24 cellular contexts compared by ENCODE assay signal in the genomic region with DNA sequence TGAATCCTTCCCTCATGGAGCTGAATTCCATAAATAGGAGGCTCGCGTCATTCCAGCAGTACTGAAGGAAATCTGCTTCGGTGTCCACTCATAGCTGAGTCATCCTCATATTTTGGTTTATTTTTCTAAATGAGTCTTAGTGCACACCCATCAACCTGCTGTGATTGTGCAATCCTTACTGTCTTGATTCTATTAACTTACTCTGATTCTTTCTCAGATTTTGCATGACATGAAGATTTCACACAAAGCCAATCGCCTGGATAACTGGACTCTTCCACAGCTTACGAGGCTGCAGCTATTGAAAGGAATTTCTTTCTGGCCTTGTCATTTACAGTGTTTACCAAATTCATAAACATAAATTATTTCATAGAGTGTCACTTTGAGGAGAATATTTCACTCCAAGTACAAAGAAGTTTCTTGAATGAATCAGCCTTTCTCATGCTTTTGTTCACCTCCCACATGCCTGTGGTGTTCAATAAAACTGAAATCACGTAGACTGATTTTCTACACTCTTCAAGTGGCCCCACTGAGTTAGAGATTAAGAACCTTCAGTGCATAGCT.
A peak's percentile ranks its signal among the peaks of the same experiment; 100 is the strongest.
DNase-seq lines count a peak whose midpoint lies in the region; ATAC-seq and TF ChIP-seq lines count a peak whose summit lies in the region.
"Had no signal": no experiment of that assay in that cellular context is flagged by ENCODE, and none has a peak within 500 bp of the region (broad histone marks: within the 10 kb centered on the region; RNA-seq: fewer than 3 reads in every experiment).

No MANE protein-coding gene starts in this region.

- H4K20me1 ChIP-seq in mammary epithelial cell (ENCODE audit: insufficient read depth, low read length): no peaks in the 10 kb centered on the region
- no peaks in the 10 kb centered on the region for H4K20me1 ChIP-seq in GM23338 (replicated peaks; ENCODE audit: insufficient read depth)

- no peaks in the 10 kb centered on the region for H3K9me3 ChIP-seq in Panc1 (ENCODE audit: control insufficient read depth, insufficient read depth, low read depth, low read length)
- peaks cover 5% of the 10 kb centered on the region for H3K9me3 ChIP-seq in mammary epithelial cell (replicated peaks; ENCODE audit: insufficient read depth, low read length)
- no peaks in the 10 kb centered on the region for H3K9me3 ChIP-seq in CD8-positive, alpha-beta T cell (ENCODE audit: low read length)
- H3K9me3 ChIP-seq: pancreas, sigmoid colon, thyroid gland had no signal

- H3K27ac ChIP-seq in Panc1 (ENCODE audit: low read length) (no peak overlapping the region), mammary epithelial cell (ENCODE audit: insufficient read depth, low read depth, low read length) (peak overlapping the region; percentile 61), GM23338 (ENCODE audit: low read depth) (no peak overlapping the region)
- H3K27ac ChIP-seq in CD8-positive, alpha-beta T cell (ENCODE audit: low read depth, low read length): no peak overlapping the region
- H3K27ac ChIP-seq: foreskin keratinocyte, pancreas, sigmoid colon, thyroid gland had no signal

- WGBS in mammary epithelial cell (ENCODE audit: low coverage, missing lambda C conversion rate): 18% methylated on average over 6 of the region's 6 CpGs

- H3K27me3 ChIP-seq in Panc1 (ENCODE audit: control insufficient read depth, insufficient read depth, low read length) (no peaks in the 10 kb centered on the region), mammary epithelial cell (ENCODE audit: insufficient read depth, low read length) (no peaks in the 10 kb centered on the region), GM23338 (ENCODE audit: insufficient read depth) (no peaks in the 10 kb centered on the region)
- no peaks in the 10 kb centered on the region for H3K27me3 ChIP-seq in CD8-positive, alpha-beta T cell (ENCODE audit: insufficient read depth, low read length)
- H3K27me3 ChIP-seq: foreskin keratinocyte, sigmoid colon, thyroid gland had no signal

- peak; percentile 81 for DNase-seq in AG10803 (ENCODE audit: low read depth)
- DNase-seq in Panc1 (ENCODE audit: low read depth, low spot score): peak; percentile 59
- DNase-seq in mammary epithelial cell: peak; percentile 0
- peak; percentile 34 for DNase-seq in kidney glomerular epithelial cell (lab: John Stamatoyannopoulos, UW)
- DNase-seq in CD8-positive, alpha-beta T cell: no peak
- DNase-seq in GM23338 (ENCODE audit: low spot score): no peak
- DNase-seq in NCI-H1694 treated with DMSO at 0.1 percent for 48 hours (lab: John Stamatoyannopoulos, UW): no peak
- DNase-seq: activated CD4-positive, alpha-beta T cell treated with anti-CD3 and anti-CD28 coated beads, Interleukin-2, amount 50 U/mL, for 1 hour; amniotic stem cell; effector memory CD8-positive, alpha-beta T cell; mesendoderm; naive thymus-derived CD8-positive, alpha-beta T cell; NCI-H2029 treated with DMSO at 0.1 percent for 48 hours; NCI-H524; pancreas; SHP77; sigmoid colon; stimulated activated naive CD4-positive, alpha-beta T cell; T-cell; thyroid gland had no signal

- no peaks in the 10 kb centered on the region for H3K36me3 ChIP-seq in Panc1 (ENCODE audit: control insufficient read depth, insufficient read depth, low read length)
- no peaks in the 10 kb centered on the region for H3K36me3 ChIP-seq in mammary epithelial cell (ENCODE audit: insufficient read depth, low read length)
- no peaks in the 10 kb centered on the region for H3K36me3 ChIP-seq in CD8-positive, alpha-beta T cell (ENCODE audit: insufficient read depth, low read length)
- no peaks in the 10 kb centered on the region for H3K36me3 ChIP-seq in GM23338 (ENCODE audit: insufficient read depth)
- H3K36me3 ChIP-seq: pancreas, sigmoid colon, thyroid gland had no signal

- H2AFZ ChIP-seq in mammary epithelial cell (ENCODE audit: low read depth, low read length) (peak overlapping the region; percentile 55), GM23338 (no peak overlapping the region)

- in situ Hi-C loops in Panc1 (cut with HindIII; ENCODE audit: low pct_unique_long_range_greater_than_20kb, low sequenced_read_pairs): no loop called here
- in situ Hi-C loops in mammary epithelial cell (cut with MboI; ENCODE audit: low sequenced_read_pairs in 2 of 2): no loop called here

- ATAC-seq in Panc1 (peak; percentile 83), GM18867 (IDR thresholded peaks at IDR 0.05; ENCODE audit: unreplicated experiment) (no peak), GM23338 (no peak)
- ATAC-seq in CD8-positive, alpha-beta T cell: no peak
- ATAC-seq: effector memory CD8-positive, alpha-beta T cell; foreskin keratinocyte; HCT116; naive thymus-derived CD8-positive, alpha-beta T cell; pancreas; T-cell had no signal

- H3K4me3 Mint-ChIP-seq in CD8-positive, alpha-beta T cell: no peak overlapping the region
- no peak overlapping the region for H3K4me3 Mint-ChIP-seq in GM23338
- H3K4me3 Mint-ChIP-seq: B cell; effector memory CD8-positive, alpha-beta T cell; naive thymus-derived CD8-positive, alpha-beta T cell; T-cell had no signal

- POLR2A ChIA-PET in Panc1 (lab: Charles Lee): no interaction called here
- POLR2A ChIA-PET in CD8-positive, alpha-beta T cell (lab: Charles Lee): no interaction called here

- H3K36me3 Mint-ChIP-seq in CD8-positive, alpha-beta T cell: no peaks in the 10 kb centered on the region
- peaks cover 3% of the 10 kb centered on the region; the same call in 1 of the 3 replicates for H3K36me3 Mint-ChIP-seq in GM23338 (ENCODE audit: low read depth)
- H3K36me3 Mint-ChIP-seq: T-cell had no signal

- BruUV-seq in Panc1 (replicated peaks; lab: Mats Ljungman, UMichigan) (no TSS peak), mammary epithelial cell (replicated peaks; lab: Mats Ljungman, UMichigan) (no TSS peak)

- no peaks in the 10 kb centered on the region for H3K9me2 ChIP-seq in GM23338 (ENCODE audit: insufficient read depth)

- H3K9ac ChIP-seq in mammary epithelial cell (ENCODE audit: insufficient read depth, low read length): no peak overlapping the region

- H3K4me1 Mint-ChIP-seq in CD8-positive, alpha-beta T cell (ENCODE audit: low read depth): no peaks in the 10 kb centered on the region
- H3K4me1 Mint-ChIP-seq in GM23338: no peaks in the 10 kb centered on the region
- H3K4me1 Mint-ChIP-seq: B cell; naive thymus-derived CD8-positive, alpha-beta T cell; T-cell had no signal

- H3K79me2 ChIP-seq in mammary epithelial cell (ENCODE audit: insufficient read depth, low read length) (no peaks in the 10 kb centered on the region), GM23338 (replicated peaks; ENCODE audit: insufficient read depth) (no peaks in the 10 kb centered on the region)

- dilution Hi-C loops in mammary epithelial cell (cut with HindIII; ENCODE audit: low sequenced_read_pairs): no loop called here

- peaks cover 6% of the 10 kb centered on the region for H3K9me3 Mint-ChIP-seq in CD8-positive, alpha-beta T cell
- peaks cover 79% of the 10 kb centered on the region for H3K9me3 Mint-ChIP-seq in GM23338

- H3F3A ChIP-seq in GM23338 (replicated peaks; ENCODE audit: low read depth): no peaks in the 10 kb centered on the region

- peak overlapping the region; percentile 52 for H3K4me2 ChIP-seq in mammary epithelial cell (ENCODE audit: insufficient read depth, low read depth, low read length)
- H3K4me2 ChIP-seq in GM23338: no peak overlapping the region

- intact Hi-C loops in Panc1 (cut with micrococcal nuclease; ENCODE audit: unreplicated experiment): no loop called here
- intact Hi-C loops in mammary epithelial cell (cut with micrococcal nuclease): no loop called here
- intact Hi-C loops in CD8-positive, alpha-beta T cell (cut with DNase I, micrococcal nuclease): no loop called here

- H3K4me3 ChIP-seq in AG10803 (ENCODE audit: low read length): no peak overlapping the region
- no peak overlapping the region for H3K4me3 ChIP-seq in Panc1 (ENCODE audit: low read depth in 2 of 2, low read length in 2 of 2)
- H3K4me3 ChIP-seq in mammary epithelial cell (replicated peaks in 1 of 3; ENCODE audit: insufficient read depth in 1 of 3, low read depth in 2 of 3, low read length in 3 of 3): no peak overlapping the region
- H3K4me3 ChIP-seq in CD8-positive, alpha-beta T cell (ENCODE audit: low read depth, low read length): no peak overlapping the region
- no peak overlapping the region for H3K4me3 ChIP-seq in GM23338
- H3K4me3 ChIP-seq: pancreas, sigmoid colon, thyroid gland had no signal

- no peak for TF ChIP-seq CTCF in AG10803 (conservative IDR thresholded peaks at IDR 0.05; ENCODE audit: low read length)
- TF ChIP-seq CTCF in Panc1 (IDR thresholded peaks at IDR 0.05): no peak
- TF ChIP-seq CTCF in mammary epithelial cell (conservative IDR thresholded peaks at IDR 0.05 in 1 of 2, IDR thresholded peaks at IDR 0.05 in 1 of 2; ENCODE audit: extremely low read depth in 1 of 2, insufficient read depth in 1 of 2, low read depth in 1 of 2, low read length in 2 of 2): no peak
- no peak for TF ChIP-seq CTCF in CD8-positive, alpha-beta T cell (IDR thresholded peaks at IDR 0.05)
- no peak for TF ChIP-seq CTCF in GM23338 (conservative IDR thresholded peaks at IDR 0.05; ENCODE audit: low read depth in 2 of 2)

- H3K27me3 Mint-ChIP-seq in CD8-positive, alpha-beta T cell (ENCODE audit: low read depth): no peaks in the 10 kb centered on the region
- no peaks in the 10 kb centered on the region for H3K27me3 Mint-ChIP-seq in GM23338 (ENCODE audit: insufficient read depth, low read depth, poor library complexity)
- H3K27me3 Mint-ChIP-seq: B cell; effector memory CD8-positive, alpha-beta T cell; naive thymus-derived CD8-positive, alpha-beta T cell had no signal

- H3K4me1 ChIP-seq in Panc1 (ENCODE audit: control insufficient read depth, insufficient read depth, low read length): no peaks in the 10 kb centered on the region; the same call in 1 of the 2 replicates
- peaks cover 14% of the 10 kb centered on the region for H3K4me1 ChIP-seq in mammary epithelial cell (ENCODE audit: insufficient read depth, low read length)
- H3K4me1 ChIP-seq in CD8-positive, alpha-beta T cell (ENCODE audit: insufficient read depth, low read length): no peaks in the 10 kb centered on the region
- H3K4me1 ChIP-seq in GM23338 (ENCODE audit: insufficient read depth): no peaks in the 10 kb centered on the region
- H3K4me1 ChIP-seq: foreskin keratinocyte, pancreas, sigmoid colon, thyroid gland had no signal

- CTCF ChIA-PET in Panc1 (lab: Charles Lee): no interaction called here
- CTCF ChIA-PET in mammary epithelial cell (lab: Charles Lee; ENCODE audit: low non-redundant PET): no interaction called here
- CTCF ChIA-PET in CD8-positive, alpha-beta T cell (lab: Charles Lee): no interaction called here

- H3K27ac Mint-ChIP-seq in CD8-positive, alpha-beta T cell: no peak overlapping the region
- no peak overlapping the region for H3K27ac Mint-ChIP-seq in GM23338
- H3K27ac Mint-ChIP-seq: B cell; effector memory CD8-positive, alpha-beta T cell; naive thymus-derived CD8-positive, alpha-beta T cell; T-cell had no signal

Comparison
In these comparisons a context has a peak if more than half of its experiments do, and no peak if none do; other contexts are left out.
1. DNase-seq: peak in AG10803 (single experiment), Panc1 (single experiment), mammary epithelial cell (single experiment) and kidney glomerular epithelial cell (single experiment); none in CD8-positive, alpha-beta T cell (0 of 7), GM23338 (single experiment) and NCI-H1694 treated with DMSO at 0.1 percent for 48 hours (single experiment).